Comparison of ENCODE assay signal across 26 cellular contexts in the genomic region with DNA sequence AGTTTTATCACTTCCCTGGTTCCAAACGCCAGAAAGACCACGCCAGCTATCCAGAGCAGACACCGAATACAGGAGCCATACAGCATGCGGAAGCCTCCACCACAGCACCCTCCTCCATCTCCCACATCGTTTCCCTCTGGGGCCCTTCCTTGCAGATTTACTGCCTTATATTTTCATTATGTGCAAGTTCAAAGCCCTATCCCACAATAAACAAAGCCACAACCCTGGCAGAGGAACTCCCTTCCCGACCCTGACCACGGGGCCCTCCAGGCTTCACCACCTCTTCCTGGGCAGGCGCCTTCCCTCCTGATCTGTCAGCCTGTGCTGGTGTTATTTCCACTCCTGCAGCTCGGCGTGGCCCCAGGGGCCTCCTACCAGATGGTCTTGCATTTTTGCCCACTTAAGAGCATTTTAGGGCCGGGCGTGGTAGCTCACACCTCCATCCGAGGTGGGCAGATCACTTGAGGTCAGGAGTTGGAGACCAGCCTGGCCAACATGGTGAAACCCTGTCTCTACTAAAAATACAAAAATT. TPM values are rescaled to one million over a fixed set of nuclear protein-coding genes. Genes with fewer than 3 reads are reported as not detected.
"Had no signal": no experiment of that assay in that cellular context is flagged by ENCODE, and none has a peak within 500 bp of the region (broad histone marks: within the 10 kb centered on the region; RNA-seq: fewer than 3 reads in every experiment).

No MANE protein-coding gene starts in this region.

- H3K36me3 Mint-ChIP-seq: stimulated activated naive B cell treated with anti-CD40 and anti-IgM and Interleukin-4, amounts not matched to agents 10 μg/mL and 1 μg/mL and 100 μg/mL, for 72 hours had no signal

- H3K27me3 ChIP-seq: heart left ventricle, right atrium auricular region, sigmoid colon, testis, tibial nerve had no signal

- H3K4me3 ChIP-seq: coronary artery, heart left ventricle, right atrium auricular region, sigmoid colon, skin epidermis, tibial nerve, upper lobe of right lung had no signal

- H3K4me1 ChIP-seq: heart left ventricle, right atrium auricular region, sigmoid colon, testis, tibial nerve, upper lobe of right lung had no signal

- DNase-seq: effector CD4-positive, alpha-beta T cell; endodermal cell; erythroblast; foreskin melanocyte; heart left ventricle; hippocampal formation; kidney glomerular epithelial cell; mammary epithelial cell; naive thymus-derived CD4-positive, alpha-beta T cell; nephron progenitor cell; sigmoid colon; stimulated activated CD4-positive, alpha-beta T cell treated with anti-CD3 and anti-CD28 coated beads, Interleukin-2, amount 100 ng/mL, for 24 hours; stimulated activated CD4-positive, alpha-beta T cell treated with anti-CD3 and anti-CD28 coated beads, Interleukin-4, amount 100 ng/mL, for 4 hours; stimulated activated naive B cell treated with anti-CD40 and anti-IgM and Interleukin-4, amounts not matched to agents 10 μg/mL and 1 μg/mL and 100 μg/mL, for 72 hours; stimulated activated naive CD8-positive, alpha-beta T cell treated with anti-CD3 and anti-CD28 coated beads, Interleukin-15, amount 100 ng/mL, for 72 hours; testis; upper lobe of right lung had no signal

- H3K27ac ChIP-seq: coronary artery, heart left ventricle, right atrium auricular region, sigmoid colon, skin epidermis, testis, tibial nerve, upper lobe of right lung had no signal

- ATAC-seq: heart left ventricle; left lobe of liver; naive thymus-derived CD4-positive, alpha-beta T cell; stimulated activated naive B cell treated with anti-CD40 and anti-IgM and Interleukin-4, amounts not matched to agents 10 μg/mL and 1 μg/mL and 100 μg/mL, for 72 hours; stimulated activated naive CD8-positive, alpha-beta T cell treated with anti-CD3 and anti-CD28 coated beads, Interleukin-15, amount 100 ng/mL, for 72 hours; upper lobe of right lung had no signal

- H3K27ac Mint-ChIP-seq: endodermal cell; nephron progenitor cell; stimulated activated naive B cell treated with anti-CD40 and anti-IgM and Interleukin-4, amounts not matched to agents 10 μg/mL and 1 μg/mL and 100 μg/mL, for 72 hours; stimulated activated naive CD8-positive, alpha-beta T cell treated with anti-CD3 and anti-CD28 coated beads, Interleukin-15, amount 100 ng/mL, for 72 hours had no signal

- H3K9me3 ChIP-seq: heart left ventricle, right atrium auricular region, sigmoid colon, testis, tibial nerve, upper lobe of right lung had no signal

- H3K36me3 ChIP-seq: heart left ventricle, right atrium auricular region, sigmoid colon, tibial nerve, upper lobe of right lung had no signal

- H3K4me3 Mint-ChIP-seq: endodermal cell; naive thymus-derived CD4-positive, alpha-beta T cell; nephron progenitor cell; stimulated activated naive B cell treated with anti-CD40 and anti-IgM and Interleukin-4, amounts not matched to agents 10 μg/mL and 1 μg/mL and 100 μg/mL, for 72 hours; stimulated activated naive CD8-positive, alpha-beta T cell treated with anti-CD3 and anti-CD28 coated beads, Interleukin-15, amount 100 ng/mL, for 72 hours had no signal

RNA-seq across cellular contexts. Expression of a gene that starts 22.9 kb away (rescaled TPM):
- total RNA-seq: dermis microvascular lymphatic vessel endothelial cell; endothelial cell of umbilical vein; heart left ventricle; mononuclear cell; naive thymus-derived CD4-positive, alpha-beta T cell; right atrium auricular region; subcutaneous adipose tissue; tibial nerve; upper lobe of right lung had no signal
- polyA plus RNA-seq: endothelial cell of umbilical vein; heart left ventricle; naive thymus-derived CD4-positive, alpha-beta T cell had no signal
